ENCODE assay signal across 8 cellular contexts in the genomic region with DNA sequence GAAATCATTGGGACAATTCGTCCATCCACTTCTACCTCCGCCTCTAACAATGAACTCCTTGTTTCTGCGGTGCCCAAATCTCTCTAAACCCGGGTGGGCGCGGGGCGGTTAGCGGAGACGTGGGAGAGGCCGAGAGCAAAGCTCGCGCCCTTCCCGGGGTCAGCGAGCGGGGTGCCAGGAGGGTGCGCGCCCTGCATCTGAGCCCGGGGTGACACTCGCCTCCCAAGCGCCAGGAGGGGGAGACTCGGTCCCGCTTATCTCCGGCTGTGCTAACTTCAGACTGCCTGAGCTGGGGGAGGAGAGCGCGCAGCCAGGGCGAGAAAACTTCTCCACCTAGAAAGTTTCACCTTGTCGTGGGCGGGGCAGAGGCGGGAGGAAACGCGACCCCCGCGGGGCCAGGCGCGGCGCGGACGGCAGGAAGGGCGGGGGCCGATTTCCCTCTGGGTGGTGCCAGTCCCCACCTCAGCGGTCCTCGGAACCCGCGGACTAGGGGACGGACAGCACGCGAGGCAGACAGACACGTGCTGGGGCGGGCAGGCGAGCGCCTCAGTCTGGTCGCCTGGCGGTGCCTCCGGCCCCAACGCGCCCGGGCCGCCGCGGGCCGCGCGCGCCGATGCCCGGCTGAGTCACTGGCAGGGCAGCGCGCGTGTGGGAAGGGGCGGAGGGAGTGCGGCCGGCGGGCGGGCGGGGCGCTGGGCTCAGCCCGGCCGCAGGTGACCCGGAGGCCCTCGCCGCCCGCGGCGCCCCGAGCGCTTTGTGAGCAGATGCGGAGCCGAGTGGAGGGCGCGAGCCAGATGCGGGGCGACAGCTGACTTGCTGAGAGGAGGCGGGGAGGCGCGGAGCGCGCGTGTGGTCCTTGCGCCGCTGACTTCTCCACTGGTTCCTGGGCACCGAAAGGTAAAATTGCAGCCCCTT. TPM values are rescaled to one million over a fixed set of nuclear protein-coding genes. Genes with fewer than 3 reads are reported as not detected.
DNase-seq lines count a peak whose midpoint lies in the region; ATAC-seq and FAIRE-seq lines count a peak whose summit lies in the region.

TSS of gene MET (plus strand) at position 516 of the 915 bp plus-strand sequence. CDS start 26,889 bp downstream, outside the sequence.

- no peaks in the 10 kb centered on the region for H3K9me3 ChIP-seq in CD4-positive, alpha-beta memory T cell (ENCODE audit: control insufficient read depth in 1 of 2, low read length in 2 of 2)

- intact Hi-C loops in CD4-positive, alpha-beta memory T cell (cut with micrococcal nuclease): no loop called here

- CTCF ChIA-PET in CD4-positive, alpha-beta memory T cell (lab: Charles Lee; ENCODE audit: partially characterized antibody): no interaction called here

- no peak for DNase-seq in CD4-positive, alpha-beta memory T cell
- DNase-seq in GM19239 (ENCODE audit: insufficient read length, low spot score) (peak; percentile 65), NCI-H748 (lab: John Stamatoyannopoulos, UW; ENCODE audit: unreplicated experiment) (peak; percentile 81), glomerular endothelial cell (ENCODE audit: extremely low read depth, low read depth, low spot score) (no peak), nucleus accumbens (lab: John Stamatoyannopoulos, UW) (peak in 50 of 56 donors; percentile 7 to 87 (median 59)), ureter (ENCODE audit: low spot score) (peak; percentile 81)

- H3K27me3 ChIP-seq in CD4-positive, alpha-beta memory T cell (ENCODE audit: insufficient read depth, low read length): peaks cover 10% of the 10 kb centered on the region

- H3K4me1 Mint-ChIP-seq in CD4-positive, alpha-beta memory T cell: peaks cover 1 to 15% (median 6%) of the 10 kb centered on the region in 4 donors
- peaks cover 4% of the 10 kb centered on the region for H3K4me1 Mint-ChIP-seq in activated naive CD4-positive, alpha-beta T cell treated with anti-CD3 and anti-CD28 coated beads, Interleukin-2, amount 50 U/mL, for 24 hours

- peak; percentile 88 for ATAC-seq in HG03196 (IDR thresholded peaks at IDR 0.05; ENCODE audit: unreplicated experiment)

- H3K36me3 Mint-ChIP-seq in CD4-positive, alpha-beta memory T cell: no peaks in the 10 kb centered on the region
- H3K36me3 Mint-ChIP-seq in activated naive CD4-positive, alpha-beta T cell treated with anti-CD3 and anti-CD28 coated beads, Interleukin-2, amount 50 U/mL, for 24 hours: no peaks in the 10 kb centered on the region

- peak within 1 kb of the TSS in 7 of 8 donors; percentile 53 to 80 (median 63) for H3K4me3 Mint-ChIP-seq in CD4-positive, alpha-beta memory T cell
- peak within 1 kb of the TSS; percentile 53 for H3K4me3 Mint-ChIP-seq in activated naive CD4-positive, alpha-beta T cell treated with anti-CD3 and anti-CD28 coated beads, Interleukin-2, amount 50 U/mL, for 24 hours

- H3K27ac Mint-ChIP-seq in CD4-positive, alpha-beta memory T cell: no peak within 1 kb of the TSS
- no peak within 1 kb of the TSS for H3K27ac Mint-ChIP-seq in activated naive CD4-positive, alpha-beta T cell treated with anti-CD3 and anti-CD28 coated beads, Interleukin-2, amount 50 U/mL, for 24 hours

- H3K4me1 ChIP-seq in CD4-positive, alpha-beta memory T cell (ENCODE audit: insufficient read depth, low read length): no peaks in the 10 kb centered on the region

- no peak within 1 kb of the TSS for H3K4me3 ChIP-seq in CD4-positive, alpha-beta memory T cell (ENCODE audit: low read length in 2 of 2)

- no peak for FAIRE-seq in GM19239 (lab: Jason Lieb, UNC)

- no peaks in the 10 kb centered on the region for H3K36me3 ChIP-seq in CD4-positive, alpha-beta memory T cell (ENCODE audit: insufficient read depth, low read length)

- H3K9me3 Mint-ChIP-seq in CD4-positive, alpha-beta memory T cell: no peaks in the 10 kb centered on the region
- H3K9me3 Mint-ChIP-seq in activated naive CD4-positive, alpha-beta T cell treated with anti-CD3 and anti-CD28 coated beads, Interleukin-2, amount 50 U/mL, for 24 hours: no peaks in the 10 kb centered on the region

- peaks cover 32 to 38% of the 10 kb centered on the region in 2 donors for H3K27me3 Mint-ChIP-seq in CD4-positive, alpha-beta memory T cell
- peaks cover 34% of the 10 kb centered on the region for H3K27me3 Mint-ChIP-seq in activated naive CD4-positive, alpha-beta T cell treated with anti-CD3 and anti-CD28 coated beads, Interleukin-2, amount 50 U/mL, for 24 hours

- no peak within 1 kb of the TSS for H3K27ac ChIP-seq in CD4-positive, alpha-beta memory T cell (ENCODE audit: low read depth, low read length)

- POLR2A ChIA-PET in CD4-positive, alpha-beta memory T cell (lab: Charles Lee; ENCODE audit: partially characterized antibody): no interaction called here

RNA-seq across cellular contexts. Expression of gene MET, which starts in this region (rescaled TPM):
- total RNA-seq in CD4-positive, alpha-beta memory T cell: under 1 TPM; 0.23 to 0.47 TPM
- polyA plus RNA-seq in CD4-positive, alpha-beta memory T cell: not detected
- total RNA-seq in glomerular endothelial cell (24.2 and 24.4 TPM in 2 replicates), ureter (54.1 TPM)

Comparison
In these comparisons a context has a peak if more than half of its experiments do, and no peak if none do; other contexts are left out.
1. RNA of gene MET (total RNA-seq): 54.1 TPM in ureter (single experiment) and 24.2 to 24.4 TPM in glomerular endothelial cell; 0.23 to 0.47 TPM in CD4-positive, alpha-beta memory T cell; every median in the first group is over 10 times any median in the second.
2. DNase-seq: peak in GM19239 (single experiment), NCI-H748 (single experiment), nucleus accumbens (50 of 56) and ureter (single experiment); none in CD4-positive, alpha-beta memory T cell (0 of 5) and glomerular endothelial cell (single experiment).